8 cellular contexts compared by ENCODE assay signal in genomic region chr17:42112552-42113176, GRCh38.
DNase-seq lines count a peak whose midpoint lies in the region; TF ChIP-seq lines count a peak whose summit lies in the region.

Gene DHX58 (minus strand): TSS chr17:42112714. CDS start chr17:42111892, 822 bp downstream.

- DNase-seq in GM04504 (ENCODE audit: low read depth) = peak; percentile 65
- peak; percentile 53 for DNase-seq in NCI-H187 treated with DMSO at 0.1 percent for 48 hours (lab: John Stamatoyannopoulos, UW)
- peak; percentile 54 to 68 for DNase-seq in activated CD4-positive, alpha-beta T cell treated with anti-CD3 and anti-CD28 coated beads for 24 hours (ENCODE audit: low read depth in 2 of 2)
- DNase-seq in medulla oblongata (ENCODE audit: extremely low spot score) = peak; percentile 88
- DNase-seq in stimulated activated CD8-positive, alpha-beta memory T cell treated with anti-CD3 and anti-CD28 coated beads, Interleukin-2, amount 100 ng/mL, for 1 hour (ENCODE audit: low read depth in 2 of 2) = peak; percentile 48 to 55
- DNase-seq in NCI-H1930 (lab: John Stamatoyannopoulos, UW) = no peak

- peaks cover 5 to 46% of the 10 kb centered on the region in 2 experiments; a peak in 2 of 3 replicates for H3K36me3 ChIP-seq in HEK293 (ENCODE audit: control insufficient read depth in 2 of 2, insufficient read depth in 1 of 2, low read length in 2 of 2)

- no peak within 1 kb of the TSS for H3K27ac ChIP-seq in HEK293 (ENCODE audit: extremely low read depth, low read depth, low read length)
- peak within 1 kb of the TSS; percentile 89 for H3K27ac ChIP-seq in cingulate gyrus (ENCODE audit: low read depth, low read length)

- no peak within 1 kb of the TSS for H3K4me3 ChIP-seq in HEK293 (ENCODE audit: low read depth, low read length)

- TF ChIP-seq CTCF in HEK293 (tag by site-specific recombination; IDR thresholded peaks at IDR 0.05) = no peak

- POLR2A ChIA-PET in HEK293 (lab: Yijun Ruan, JAX) = interaction anchor here (1.3 to 1.8 kb wide), 2 partner anchors 9 to 86 kb away, joined by 4 read pairs; no protein-coding TSS in a partner anchor

- H3K4me1 ChIP-seq in HEK293 (ENCODE audit: control insufficient read depth, insufficient read depth, low read length) = peaks cover 4% of the 10 kb centered on the region; the same call in 1 of the 2 replicates

- H3K9me3 ChIP-seq in HEK293 (ENCODE audit: control insufficient read depth, insufficient read depth, low read depth, low read length) = no peaks in the 10 kb centered on the region

- CTCF ChIA-PET in HEK293 (lab: Yijun Ruan, JAX) = interaction anchor here (0.5 to 17.1 kb wide), 11 partner anchors 9 to 418 kb away, joined by 3 to 260 read pairs (median 3); partner anchors contain the start of genes DNAJC7 and NKIRAS2

TF ChIP-seq in HEK293, 187 proteins besides CTCF, POLR2A, EP300 and RAD21:
- no peak for TF ChIP-seq ZNF416 (tag by site-specific recombination; IDR thresholded peaks at IDR 0.05)
- peak; percentile 73 for TF ChIP-seq ZBTB17 (tag by site-specific recombination; IDR thresholded peaks at IDR 0.05)
- TF ChIP-seq ZNF335 (tag by site-specific recombination; conservative IDR thresholded peaks at IDR 0.05) = peak; percentile 59
- no peak for TF ChIP-seq GLIS2 (tag by site-specific recombination; IDR thresholded peaks at IDR 0.05)
- peak; percentile 49 for TF ChIP-seq PRDM10 (tag by site-specific recombination; IDR thresholded peaks at IDR 0.05)
- no peak for TF ChIP-seq PATZ1 (tag by site-specific recombination; IDR thresholded peaks at IDR 0.05)
- TF ChIP-seq TRIM28 (IDR thresholded peaks at IDR 0.05; ENCODE audit: borderline replicate concordance, low read length) = no peak
- no peak for TF ChIP-seq ZNF140 (tag by site-specific recombination; IDR thresholded peaks at IDR 0.05)
- no peak for TF ChIP-seq KLF8 (tag by site-specific recombination; IDR thresholded peaks at IDR 0.05)
- TF ChIP-seq ZNF146 (tag by site-specific recombination; IDR thresholded peaks at IDR 0.05) = no peak
- no peak for TF ChIP-seq ZNF23 (tag by site-specific recombination; IDR thresholded peaks at IDR 0.05; ENCODE audit: borderline replicate concordance)
- TF ChIP-seq ZNF223 (tag by site-specific recombination; IDR thresholded peaks at IDR 0.05) = 0 out of 2 replicates have a peak, but pooled peaks have one; percentile 39
- TF ChIP-seq KLF9 (tag by site-specific recombination; IDR thresholded peaks at IDR 0.05; ENCODE audit: low read depth) = no peak

Comparison
In these comparisons a context has a peak if more than half of its experiments do, and no peak if none do; other contexts are left out.
1. DNase-seq: peak in GM04504 (single experiment), NCI-H187 treated with DMSO at 0.1 percent for 48 hours (single experiment), activated CD4-positive, alpha-beta T cell treated with anti-CD3 and anti-CD28 coated beads for 24 hours (2 of 2), medulla oblongata (single experiment) and stimulated activated CD8-positive, alpha-beta memory T cell treated with anti-CD3 and anti-CD28 coated beads, Interleukin-2, amount 100 ng/mL, for 1 hour (2 of 2); none in NCI-H1930 (0 of 2).